ENCODE assay signal across 20 cellular contexts in the genomic region with DNA sequence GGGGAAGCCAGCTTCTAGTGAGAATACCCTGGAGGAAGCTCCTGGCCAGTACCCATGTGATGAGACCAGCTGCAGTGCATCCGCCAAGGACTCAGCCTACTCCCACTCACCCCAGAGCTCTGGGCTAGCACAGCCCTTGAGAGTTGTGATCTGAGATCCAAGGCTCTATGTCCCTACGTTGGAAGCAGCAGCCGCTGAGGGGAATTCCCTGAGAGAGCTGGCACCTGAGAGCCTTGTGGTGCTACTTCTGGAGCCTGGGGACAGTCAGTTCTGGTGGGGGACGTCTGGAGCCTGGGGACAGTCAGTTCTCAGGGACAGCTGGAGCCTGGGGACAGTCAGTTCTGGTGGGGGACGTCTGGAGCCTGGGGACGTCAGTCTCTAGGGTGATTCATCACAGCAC.
"Had no signal": no experiment of that assay in that cellular context is flagged by ENCODE, and none has a peak within 500 bp of the region (broad histone marks: within the 10 kb centered on the region; RNA-seq: fewer than 3 reads in every experiment).

No MANE protein-coding gene starts in this region.

- ATAC-seq: activated T-cell treated with anti-CD3 and anti-CD28 coated beads, Interleukin-2, amount 50 U/mL, for 72 hours; natural killer cell had no signal

- H3K9me3 ChIP-seq: ascending aorta, esophagus muscularis mucosa, neutrophil, transverse colon, vagina had no signal

- H3K27ac ChIP-seq: ascending aorta, esophagus muscularis mucosa, neutrophil, skin epidermis, transverse colon, vagina, VCaP had no signal

- H3K36me3 ChIP-seq: ascending aorta, esophagus muscularis mucosa, neutrophil, transverse colon, vagina had no signal

- H3K4me3 ChIP-seq: ascending aorta, esophagus muscularis mucosa, skin epidermis, transverse colon, vagina had no signal

- H3K27me3 ChIP-seq: ascending aorta, neutrophil, transverse colon, vagina had no signal

- DNase-seq: activated CD4-positive, alpha-beta T cell treated with anti-CD3 and anti-CD28 coated beads, Interleukin-2, amount 50 U/mL, for 1 hour; activated CD4-positive, CD25-positive, alpha-beta regulatory T cell treated with anti-CD3 and anti-CD28 coated beads, Interleukin-2, amount 50 U/mL, for 72 hours; activated CD8-positive, alpha-beta memory T cell treated with anti-CD3 and anti-CD28 coated beads for 24 hours; activated CD8-positive, alpha-beta memory T cell treated with anti-CD3 and anti-CD28 coated beads, Interleukin-2, amount 50 U/mL, for 48 hours; activated effector memory CD4-positive, alpha-beta T cell treated with anti-CD3 and anti-CD28 coated beads, Interleukin-2, amount 50 U/mL, for 16 hours; activated naive CD4-positive, alpha-beta T cell treated with anti-CD3 and anti-CD28 coated beads, Interleukin-2, amount 50 U/mL, for 16 hours; activated T-cell treated with anti-CD3 and anti-CD28 coated beads, Interleukin-2, amount 50 U/mL, for 72 hours; cerebellar nuclear complex; effector memory CD4-positive, alpha-beta T cell; hippocampal formation; natural killer cell; SW 1271; T-helper 2 cell; transverse colon had no signal

- H3K4me1 ChIP-seq: esophagus muscularis mucosa, transverse colon, vagina had no signal
